Comparison of ENCODE assay signal across 17 cellular contexts in genomic region chr5:151912360-151912759, GRCh38. TPM values are rescaled to one million over a fixed set of nuclear protein-coding genes. Genes with fewer than 3 reads are reported as not detected.
DNase-seq lines count a peak whose midpoint lies in the region; ATAC-seq, FAIRE-seq and TF ChIP-seq lines count a peak whose summit lies in the region.
"Had no signal": no experiment of that assay in that cellular context is flagged by ENCODE, and none has a peak within 500 bp of the region (broad histone marks: within the 10 kb centered on the region; RNA-seq: fewer than 3 reads in every experiment).

No MANE protein-coding gene starts in this region.

- no peaks in the 10 kb centered on the region for H3K36me3 Mint-ChIP-seq in chondrocyte (ENCODE audit: low read depth)

- TF ChIP-seq CTCF in chondrocyte (IDR thresholded peaks at IDR 0.05) = no peak

- no peaks in the 10 kb centered on the region for H3K9me3 Mint-ChIP-seq in chondrocyte (ENCODE audit: low read depth)

- no peak for TF ChIP-seq POLR2A in GM12892 (IDR thresholded peaks at IDR 0.05; ENCODE audit: low read depth, low read length)

- peak; percentile 58 for FAIRE-seq in GM12892 (lab: Jason Lieb, UNC)

- no peak overlapping the region for H3K4me3 Mint-ChIP-seq in chondrocyte (ENCODE audit: unreplicated experiment)

- H3K4me1 Mint-ChIP-seq in chondrocyte (ENCODE audit: low read depth) = peaks cover 41% of the 10 kb centered on the region

- ATAC-seq in HG03521 (IDR thresholded peaks at IDR 0.05; ENCODE audit: unreplicated experiment) = no peak
- ATAC-seq: HCT116, Panc1, SK-N-SH treated with all-trans-retinoic acid at 6 μM for 48 hours had no signal

- no peak for DNase-seq in GM12892 (ENCODE audit: insufficient read length)
- peak; percentile 15 for DNase-seq in M059J (ENCODE audit: low read depth)
- no peak for DNase-seq in chondrocyte (ENCODE audit: low spot score)
- DNase-seq in kidney tubule cell (ENCODE audit: low spot score) = peak; percentile 14
- no peak for DNase-seq in activated T-cell treated with anti-CD3 and anti-CD28 coated beads, Interleukin-2, amount 50 U/mL, for 48 hours
- no peak for DNase-seq in foreskin melanocyte
- DNase-seq: DND-41, NCI-H1092, NCI-H146, NCI-H2081, NCI-H510A treated with DMSO at 0.1 percent for 48 hours, SHP77 had no signal

- H3K27me3 Mint-ChIP-seq in chondrocyte (ENCODE audit: low read depth) = peaks cover 18% of the 10 kb centered on the region

- H3K27ac Mint-ChIP-seq in chondrocyte (ENCODE audit: unreplicated experiment) = peak overlapping the region; percentile 18

RNA-seq across cellular contexts. Expression of gene GLRA1, which starts 12.3 kb away (rescaled TPM):
- not detected for polyA plus RNA-seq in GM12892 (2012; ENCODE audit: missing spikeins)
- total RNA-seq in M059J (2014; rRNA removed; shearing (Covaris generic)) = not detected in 2 replicates
- total RNA-seq in chondrocyte = not detected in 3 replicates
- total RNA-seq: MCF 10A had no signal

Comparison
In these comparisons a context has a peak if more than half of its experiments do, and no peak if none do; other contexts are left out.
1. DNase-seq: peak in M059J (single experiment) and kidney tubule cell (single experiment); none in GM12892 (single experiment), chondrocyte (single experiment), activated T-cell treated with anti-CD3 and anti-CD28 coated beads, Interleukin-2, amount 50 U/mL, for 48 hours (0 of 2) and foreskin melanocyte (single experiment).